In genomic region chr13:98523455-98524102, GRCh38 we compare ENCODE assay signal across 12 cellular contexts. TPM values are rescaled to one million over a fixed set of nuclear protein-coding genes. Genes with fewer than 3 reads are reported as not detected.
DNase-seq lines count a peak whose midpoint lies in the region; ATAC-seq and TF ChIP-seq lines count a peak whose summit lies in the region.
"Had no signal": no experiment of that assay in that cellular context is flagged by ENCODE, and none has a peak within 500 bp of the region (broad histone marks: within the 10 kb centered on the region; RNA-seq: fewer than 3 reads in every experiment).

No MANE protein-coding gene starts in this region.

- no peaks in the 10 kb centered on the region for H3K27me3 ChIP-seq in spleen (replicated peaks in 1 of 7)

- intact Hi-C loops in spleen (cut with DNase I; ENCODE audit: low total_unique reads), result no loop called here

- no peak for TF ChIP-seq POLR2A in spleen (IDR thresholded peaks at IDR 0.05)

- WGBS in spleen, 5 donors, result 72 to 85% (median 80%) methylated on average over 16 of the region's 16 CpGs

- ATAC-seq in activated T-cell treated with anti-CD3 and anti-CD28 coated beads, Interleukin-2, amount 50 U/mL, for 72 hours (replicated peaks in 1 of 2), result peak; percentile 39 to 65
- peak; percentile 64 for ATAC-seq in HG02571 (IDR thresholded peaks at IDR 0.05; ENCODE audit: unreplicated experiment)
- ATAC-seq: K562 had no signal

- no peaks in the 10 kb centered on the region for H3K36me3 Mint-ChIP-seq in activated T-cell treated with anti-CD3 and anti-CD28 coated beads, Interleukin-2, amount 50 U/mL, for 72 hours (ENCODE audit: insufficient read depth in 2 of 2)
- peaks cover 9% of the 10 kb centered on the region for H3K36me3 Mint-ChIP-seq in stimulated activated naive CD8-positive, alpha-beta T cell treated with anti-CD3 and anti-CD28 coated beads, Interleukin-15, Interleukin-2, amounts not matched to agents 100 ng/mL and 50 ng/mL, for 24 hours (ENCODE audit: low read depth)

- no peaks in the 10 kb centered on the region for H3K9me3 Mint-ChIP-seq in activated T-cell treated with anti-CD3 and anti-CD28 coated beads, Interleukin-2, amount 50 U/mL, for 72 hours
- no peaks in the 10 kb centered on the region for H3K9me3 Mint-ChIP-seq in stimulated activated naive CD8-positive, alpha-beta T cell treated with anti-CD3 and anti-CD28 coated beads, Interleukin-15, Interleukin-2, amounts not matched to agents 100 ng/mL and 50 ng/mL, for 24 hours
- H3K9me3 Mint-ChIP-seq: activated CD4-positive, alpha-beta T cell treated with anti-CD3 and anti-CD28 coated beads, Interleukin-2, amount 10 ng/mL, durations not matched to agents 7 days and 5 days had no signal

- peak overlapping the region; percentile 37 to 74 for H3K4me3 Mint-ChIP-seq in activated T-cell treated with anti-CD3 and anti-CD28 coated beads, Interleukin-2, amount 50 U/mL, for 72 hours
- no peak overlapping the region for H3K4me3 Mint-ChIP-seq in stimulated activated naive CD8-positive, alpha-beta T cell treated with anti-CD3 and anti-CD28 coated beads, Interleukin-15, Interleukin-2, amounts not matched to agents 100 ng/mL and 50 ng/mL, for 24 hours
- H3K4me3 Mint-ChIP-seq: activated CD4-positive, alpha-beta T cell treated with anti-CD3 and anti-CD28 coated beads, Interleukin-2, amount 10 ng/mL, durations not matched to agents 7 days and 5 days had no signal

- peak overlapping the region in 3 of 8 donors; percentile 4 to 43 (median 28) for H3K27ac ChIP-seq in spleen

- DNase-seq in activated T-cell treated with anti-CD3 and anti-CD28 coated beads, Interleukin-2, amount 50 U/mL, for 72 hours, result peak; percentile 22 to 41
- DNase-seq in activated T-cell treated with anti-CD3 and anti-CD28 coated beads, Interleukin-2, amount 50 U/mL, for 1 hour, result no peak
- DNase-seq in RPMI7951 (ENCODE audit: low read depth), result peak; percentile 41
- DNase-seq in EL, result no peak
- DNase-seq in spleen, result no peak
- no peak for DNase-seq in AML-193 (lab: John Stamatoyannopoulos, UW)
- DNase-seq: activated CD4-positive, alpha-beta T cell treated with anti-CD3 and anti-CD28 coated beads, Interleukin-2, amount 10 ng/mL, durations not matched to agents 7 days and 5 days; retina; stimulated activated naive CD4-positive, alpha-beta T cell treated with Interleukin-2 at 50 U/mL for 16 hours had no signal

- no peaks in the 10 kb centered on the region for H3K9me3 ChIP-seq in spleen

- no peak overlapping the region for H3K4me3 ChIP-seq in spleen
- H3K4me3 ChIP-seq: K562 had no signal

- H3K4me1 ChIP-seq in spleen, result peaks cover 28 to 100% (median 86%) of the 10 kb centered on the region in 6 donors

- H3K36me3 ChIP-seq in spleen, result peaks cover 0 to 18% (median 0%) of the 10 kb centered on the region in 6 donors

- no peak for TF ChIP-seq CTCF in spleen (IDR thresholded peaks at IDR 0.05 in 8 of 11, conservative IDR thresholded peaks at IDR 0.05 in 3 of 11)

- no peaks in the 10 kb centered on the region for H3K27me3 Mint-ChIP-seq in activated T-cell treated with anti-CD3 and anti-CD28 coated beads, Interleukin-2, amount 50 U/mL, for 72 hours (ENCODE audit: low read depth)
- H3K27me3 Mint-ChIP-seq in stimulated activated naive CD8-positive, alpha-beta T cell treated with anti-CD3 and anti-CD28 coated beads, Interleukin-15, Interleukin-2, amounts not matched to agents 100 ng/mL and 50 ng/mL, for 24 hours, result no peaks in the 10 kb centered on the region
- H3K27me3 Mint-ChIP-seq: activated CD4-positive, alpha-beta T cell treated with anti-CD3 and anti-CD28 coated beads, Interleukin-2, amount 10 ng/mL, durations not matched to agents 7 days and 5 days had no signal

- H3K4me1 Mint-ChIP-seq in activated T-cell treated with anti-CD3 and anti-CD28 coated beads, Interleukin-2, amount 50 U/mL, for 72 hours (ENCODE audit: low read depth), result peaks cover 94% of the 10 kb centered on the region
- H3K4me1 Mint-ChIP-seq in stimulated activated naive CD8-positive, alpha-beta T cell treated with anti-CD3 and anti-CD28 coated beads, Interleukin-15, Interleukin-2, amounts not matched to agents 100 ng/mL and 50 ng/mL, for 24 hours (ENCODE audit: low read depth), result peaks cover 96% of the 10 kb centered on the region

- H3K27ac Mint-ChIP-seq in activated T-cell treated with anti-CD3 and anti-CD28 coated beads, Interleukin-2, amount 50 U/mL, for 72 hours, result peak overlapping the region; percentile 83
- H3K27ac Mint-ChIP-seq in stimulated activated naive CD8-positive, alpha-beta T cell treated with anti-CD3 and anti-CD28 coated beads, Interleukin-15, Interleukin-2, amounts not matched to agents 100 ng/mL and 50 ng/mL, for 24 hours, result peak overlapping the region; percentile 83

RNA-seq across cellular contexts. Expression of gene STK24, which starts 53.3 kb away (rescaled TPM):
- 100 to 1,000 TPM; 175 to 207 TPM for total RNA-seq in activated T-cell treated with anti-CD3 and anti-CD28 coated beads, Interleukin-2, amount 50 U/mL, for 72 hours
- total RNA-seq in RPMI7951 (2014; rRNA removed; shearing (Covaris generic)), result 74.9 and 92.5 TPM in 2 replicates
- 100 to 1,000 TPM in 3 of 7 donors, 10 to 100 TPM in 4; 87.5 to 132 (median 99.7) TPM for total RNA-seq in spleen
- 10 to 100 TPM; 36.5 to 49.3 (median 47.4) TPM for polyA plus RNA-seq in spleen

Comparison
In these comparisons a context has a peak if more than half of its experiments do, and no peak if none do; other contexts are left out.
1. DNase-seq: peak in activated T-cell treated with anti-CD3 and anti-CD28 coated beads, Interleukin-2, amount 50 U/mL, for 72 hours (2 of 2) and RPMI7951 (single experiment); none in activated T-cell treated with anti-CD3 and anti-CD28 coated beads, Interleukin-2, amount 50 U/mL, for 1 hour (single experiment), EL (single experiment), spleen (single experiment) and AML-193 (0 of 2).